25 cellular contexts compared by ENCODE assay signal in the genomic region with DNA sequence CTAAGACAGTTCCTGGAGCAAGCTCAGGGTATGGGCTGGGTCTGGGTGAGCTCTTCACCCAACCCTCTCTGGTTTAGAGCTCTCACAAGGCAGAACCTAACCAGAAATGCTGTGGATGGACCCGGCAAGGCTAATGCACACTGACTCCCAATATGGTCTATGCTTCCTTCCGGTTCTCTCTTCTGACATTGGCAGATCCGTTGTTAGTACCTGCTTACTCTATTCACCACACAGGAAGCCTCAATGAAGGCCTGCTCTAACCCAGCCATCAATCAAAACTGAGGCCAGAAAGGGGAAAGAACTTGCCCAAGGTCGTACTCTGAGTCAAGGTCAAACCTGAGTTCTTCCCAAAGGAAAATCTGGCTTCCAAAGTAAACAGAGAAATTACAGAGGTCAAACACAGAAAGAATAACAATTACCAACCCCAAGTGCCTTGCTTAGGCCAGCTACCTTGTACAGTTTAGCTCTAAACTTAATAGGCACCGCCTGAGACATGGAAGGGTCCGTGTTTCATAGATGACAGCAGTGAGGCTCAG. TPM values are rescaled to one million over a fixed set of nuclear protein-coding genes. Genes with fewer than 3 reads are reported as not detected.
DNase-seq lines count a peak whose midpoint lies in the region; ATAC-seq, FAIRE-seq and TF ChIP-seq lines count a peak whose summit lies in the region.
"Had no signal": no experiment of that assay in that cellular context is flagged by ENCODE, and none has a peak within 500 bp of the region (broad histone marks: within the 10 kb centered on the region; RNA-seq: fewer than 3 reads in every experiment).

No MANE protein-coding gene starts in this region.

- no peak overlapping the region for H3K4me3 ChIP-seq in HepG2 (replicated peaks in 1 of 3; ENCODE audit: insufficient read depth in 1 of 3, low read depth in 2 of 3, low read length in 3 of 3)
- H3K4me3 ChIP-seq in A673 (ENCODE audit: low read depth, low read length, poor library complexity, severe bottlenecking) = no peak overlapping the region
- H3K4me3 ChIP-seq: A549, BLaER1, pancreas, right atrium auricular region, SJCRH30, spleen had no signal

- CTCF ChIA-PET in T-cell (lab: Charles Lee) = interaction anchor here in 1 of 2 donors (0.7 kb wide), 1 partner anchor 28 kb away, joined by 3 read pairs; no protein-coding TSS in a partner anchor
- CTCF ChIA-PET in HepG2 (lab: Yijun Ruan, JAX; ENCODE audit: low intra/inter-chr PET ratio, low total read pairs) = interaction anchor here (2.8 kb wide), 1 partner anchor 220 kb away, joined by 11 read pairs; no protein-coding TSS in a partner anchor
- CTCF ChIA-PET in A673 (lab: Charles Lee) = no interaction called here

- H3K4me1 ChIP-seq in HepG2 (ENCODE audit: insufficient read depth, low read length) = peaks cover 29% of the 10 kb centered on the region
- H3K4me1 ChIP-seq in A673 (ENCODE audit: insufficient read depth, low read length, poor library complexity, severe bottlenecking) = no peaks in the 10 kb centered on the region
- H3K4me1 ChIP-seq: A549, BLaER1, pancreas, right atrium auricular region had no signal

- TF ChIP-seq CTCF in GM20000 (IDR thresholded peaks at IDR 0.05; ENCODE audit: extremely low read depth, missing control alignments) = no peak
- TF ChIP-seq CTCF in HepG2 (CRISPR knock-in tag; IDR thresholded peaks at IDR 0.05) = no peak
- no peak for TF ChIP-seq CTCF in A673 (conservative IDR thresholded peaks at IDR 0.05; ENCODE audit: low read depth, low read length)

- BruUV-seq in HepG2 (replicated peaks; lab: Mats Ljungman, UMichigan) = no TSS peak
- no TSS peak for BruUV-seq in A673 (replicated peaks; lab: Mats Ljungman, UMichigan)

- no peak overlapping the region for H3K9ac ChIP-seq in HepG2 (ENCODE audit: insufficient read depth, low read depth, low read length)
- H3K9ac ChIP-seq: BLaER1 had no signal

- ATAC-seq in T-cell (replicated peaks in 1 of 4) = peak in 3 of 4 experiments; percentile 49 to 65 (median 59)
- ATAC-seq in HepG2 = peak; percentile 53
- ATAC-seq: pancreas had no signal

- no peak for TF ChIP-seq RAD21 in HepG2 (CRISPR knock-in tag; IDR thresholded peaks at IDR 0.05)

- POLR2A ChIA-PET in T-cell (lab: Charles Lee) = interaction anchor here in 1 of 2 donors (0.5 kb wide), 1 partner anchor 38 kb away, joined by 3 read pairs; no protein-coding TSS in a partner anchor
- POLR2A ChIA-PET in HepG2 (lab: Yijun Ruan, JAX) = no interaction called here
- POLR2A ChIA-PET in A673 (lab: Charles Lee; ENCODE audit: low non-redundant PET) = no interaction called here

- intact Hi-C loops in HepG2 (cut with micrococcal nuclease; ENCODE audit: unreplicated experiment) = loop anchor here (1.0 to 2.0 kb wide), 2 partner anchors 53 to 74 kb away; no protein-coding TSS in a partner anchor
- intact Hi-C loops in A673 (cut with micrococcal nuclease; ENCODE audit: unreplicated experiment) = loop anchor here (10.0 kb wide), 1 partner anchor 471 kb away; no protein-coding TSS in a partner anchor

- no peak for TF ChIP-seq EP300 in HepG2 (IDR thresholded peaks at IDR 0.05; ENCODE audit: low read depth in 2 of 2, low read length in 2 of 2)
- TF ChIP-seq EP300 in HepG2 (CRISPR knock-in tag; IDR thresholded peaks at IDR 0.05; ENCODE audit: borderline replicate concordance) = no peak

- H2AFZ ChIP-seq in HepG2 (ENCODE audit: low read length) = no peak overlapping the region

- peak; percentile 60 for FAIRE-seq in HepG2 (lab: Jason Lieb, UNC)
- FAIRE-seq: A549, colon, GM18507, islet of Langerhans, pancreas had no signal

- no peaks in the 10 kb centered on the region for H3K36me3 Mint-ChIP-seq in T-cell

- H3K27ac ChIP-seq in HepG2 (ENCODE audit: extremely low read length, insufficient read depth, low read length) (no peak overlapping the region), A673 (ENCODE audit: low read depth, low read length, poor library complexity, severe bottlenecking) (no peak overlapping the region)
- H3K27ac ChIP-seq: A549, BLaER1, brain microvascular endothelial cell, pancreas, right atrium auricular region, SJCRH30 had no signal

- H3K27ac Mint-ChIP-seq in T-cell = peak overlapping the region in 1 of 2 donors; percentile 50
- H3K27ac Mint-ChIP-seq: nephron progenitor cell had no signal

- peaks cover 4 to 6% (median 5%) of the 10 kb centered on the region in 3 donors for H3K4me1 Mint-ChIP-seq in T-cell
- H3K4me1 Mint-ChIP-seq: nephron progenitor cell had no signal

- TF ChIP-seq POLR2A in HepG2 (IDR thresholded peaks at IDR 0.05; ENCODE audit: insufficient read depth in 1 of 2, low read depth in 2 of 2, low read length in 2 of 2) = no peak

- H3K36me3 ChIP-seq in HepG2 (replicated peaks in 1 of 2; ENCODE audit: control insufficient read depth in 1 of 2, insufficient read depth in 2 of 2, low read length in 2 of 2) (no peaks in the 10 kb centered on the region), A673 (ENCODE audit: insufficient read depth, low read length, poor library complexity, severe bottlenecking) (no peaks in the 10 kb centered on the region)
- H3K36me3 ChIP-seq: BLaER1, brain microvascular endothelial cell, pancreas, right atrium auricular region, SJCRH30, spleen had no signal

- WGBS in HepG2 (ENCODE audit: low lambda C conversion rate) = 38% methylated on average over 6 of the region's 6 CpGs

- in situ Hi-C loops in HepG2 (cut with HindIII; ENCODE audit: extremely low pct_ligation_motif_present, low pct_unique_long_range_greater_than_20kb) = loop anchor here (10.0 to 25.0 kb wide), 2 partner anchors 221 to 579 kb away; a partner anchor contains a TSS

- H3K9me3 ChIP-seq in HepG2 (ENCODE audit: low read length) = no peaks in the 10 kb centered on the region
- H3K9me3 ChIP-seq in A673 (ENCODE audit: low read depth, low read length, poor library complexity, severe bottlenecking) = no peaks in the 10 kb centered on the region
- H3K9me3 ChIP-seq: A549, BLaER1, pancreas, right atrium auricular region, SJCRH30, spleen had no signal

- H3K27me3 Mint-ChIP-seq in T-cell = no peaks in the 10 kb centered on the region

- no peaks in the 10 kb centered on the region for H4K20me1 ChIP-seq in HepG2 (ENCODE audit: insufficient read depth, low read length)
- H4K20me1 ChIP-seq: BLaER1 had no signal

- no peaks in the 10 kb centered on the region for H3K79me2 ChIP-seq in HepG2 (ENCODE audit: insufficient read depth, low read length)

- peak; percentile 14 for DNase-seq in activated effector memory CD4-positive, alpha-beta T cell treated with anti-CD3 and anti-CD28 coated beads, Interleukin-2, amount 50 U/mL, for 16 hours
- DNase-seq in activated effector memory CD4-positive, alpha-beta T cell treated with Interleukin-2 at 50 U/mL for 16 hours = no peak
- peak; percentile 44 for DNase-seq in GM20000 (ENCODE audit: low spot score)
- no peak for DNase-seq in T-cell
- DNase-seq in HepG2 (ENCODE audit: low spot score) = peak; percentile 25
- DNase-seq in A673 (ENCODE audit: low spot score) = no peak
- DNase-seq in KG1 (lab: John Stamatoyannopoulos, UW) = no peak
- DNase-seq in DMS153 treated with DMSO at 0.1 percent for 48 hours (lab: John Stamatoyannopoulos, UW; ENCODE audit: unreplicated experiment) = no peak
- DNase-seq: activated CD4-positive, alpha-beta T cell treated with anti-CD3 and anti-CD28 coated beads, Interleukin-2, amount 50 U/mL, for 48 hours; activated T-cell treated with anti-CD3 and anti-CD28 coated beads, Interleukin-2, amount 50 U/mL, for 1 hour; brain microvascular endothelial cell; NCI-H1105 treated with DMSO at 0.1 percent for 48 hours; NCI-H2029 treated with DMSO at 0.1 percent for 48 hours; nephron progenitor cell; pancreas; spleen; stimulated activated CD4-positive, alpha-beta T cell treated with anti-CD3 and anti-CD28 coated beads, Interleukin-4, amount 100 ng/mL, for 4 hours; trophoblast cell had no signal

- no peak overlapping the region for H3K4me3 Mint-ChIP-seq in T-cell
- H3K4me3 Mint-ChIP-seq: nephron progenitor cell had no signal

- no peaks in the 10 kb centered on the region for H3K9me3 Mint-ChIP-seq in T-cell
- H3K9me3 Mint-ChIP-seq: nephron progenitor cell had no signal

- no peak overlapping the region for H3K4me2 ChIP-seq in HepG2 (ENCODE audit: low read depth, low read length)
- H3K4me2 ChIP-seq: A549, BLaER1 had no signal

- H3K27me3 ChIP-seq in HepG2 (ENCODE audit: control insufficient read depth in 1 of 2, insufficient read depth in 2 of 2, low read length in 2 of 2) (no peaks in the 10 kb centered on the region), A673 (replicated peaks; ENCODE audit: insufficient read depth, low read depth, low read length, poor library complexity) (no peaks in the 10 kb centered on the region)
- H3K27me3 ChIP-seq: BLaER1, pancreas, right atrium auricular region, SJCRH30, spleen had no signal

TF ChIP-seq in HepG2, 621 proteins besides CTCF, POLR2A, EP300 and RAD21 (continues in another document):
- TF ChIP-seq NR2F6 (IDR thresholded peaks at IDR 0.05) (0 out of 2 replicates have a peak, but pooled peaks have one; percentile 37), NR2F6 (CRISPR knock-in tag; IDR thresholded peaks at IDR 0.05) (peak; percentile 15; the same call in 1 of the 2 replicates), ZNF747 (CRISPR knock-in tag; IDR thresholded peaks at IDR 0.05; ENCODE audit: borderline replicate concordance) (no peak)

RNA-seq across cellular contexts. Expression of a gene that starts 46.0 kb away (rescaled TPM):
- total RNA-seq in T-cell = 100 to 1,000 TPM; 382 to 462 (median 415) TPM
- 2.5 and 3.1 TPM in 2 replicates for total RNA-seq in HepG2 (2016; rRNA removed; fragmentation: Illumina TruSeq; extraction: Trizol)
- total RNA-seq in HepG2 (2016; cell fraction: cytosol; rRNA removed; fragmentation: Illumina TruSeq; extraction: Trizol; ENCODE audit: low read depth) = 0.44 and 0.81 TPM in 2 replicates
- 2.1 and 3.1 TPM in 2 replicates for total RNA-seq in HepG2 (2016; cell fraction: insoluble cytoplasmic fraction; rRNA removed; fragmentation: Illumina TruSeq; extraction: Trizol)
- 1.4 and 1.9 TPM in 2 replicates for total RNA-seq in HepG2 (2016; cell fraction: membrane; rRNA removed; fragmentation: Illumina TruSeq; extraction: Trizol)
- total RNA-seq in HepG2 (2016; cell fraction: nucleus; rRNA removed; fragmentation: Illumina TruSeq; extraction: Trizol) = 2.4 and 2.8 TPM in 2 replicates
- 3.0 and 4.8 TPM in 2 replicates for polyA plus RNA-seq in HepG2 (2011; rRNA removed)
- 2.1 and 2.5 TPM in 2 replicates for polyA plus RNA-seq in HepG2 (2011; cell fraction: cytosol; rRNA removed)
- 15.0 and 15.5 TPM in 2 replicates for polyA plus RNA-seq in HepG2 (2011; cell fraction: nucleus; rRNA removed)
- polyA plus RNA-seq in HepG2 (2012) = 4.7 and 7.6 TPM in 2 replicates
- 0.41 and 0.43 TPM in 2 replicates for polyA plus RNA-seq in HepG2 (2016; cell fraction: cytosol; fragmentation: Illumina TruSeq; extraction: Trizol; ENCODE audit: low read depth)
- polyA plus RNA-seq in HepG2 (2016; cell fraction: insoluble cytoplasmic fraction; fragmentation: Illumina TruSeq; extraction: Trizol; ENCODE audit: low read depth) = 2.0 and 3.7 TPM in 2 replicates
- 1.1 and 1.4 TPM in 2 replicates for polyA plus RNA-seq in HepG2 (2016; cell fraction: membrane; fragmentation: Illumina TruSeq; extraction: Trizol; ENCODE audit: low read depth)
- polyA plus RNA-seq in HepG2 (2016; cell fraction: nucleus; fragmentation: Illumina TruSeq; extraction: Trizol; ENCODE audit: insufficient read depth, low read depth) = 6.0 and 6.2 TPM in 2 replicates
- 7.8 and 7.9 TPM in 2 replicates for polyA minus RNA-seq in HepG2 (2011; rRNA and poly(A)+ RNA removed; ENCODE audit: low replicate concordance)
- 3.5 and 3.7 TPM in 2 replicates for polyA minus RNA-seq in HepG2 (2011; cell fraction: cytosol; rRNA and poly(A)+ RNA removed)
- polyA minus RNA-seq in HepG2 (2011; cell fraction: nucleus; rRNA and poly(A)+ RNA removed) = 12.0 and 15.4 TPM in 2 replicates
- total RNA-seq in A673 (2021) = 20.4 and 28.8 TPM in 2 replicates

Comparison
In these comparisons a context has a peak if more than half of its experiments do, and no peak if none do; other contexts are left out.
1. DNase-seq: peak in activated effector memory CD4-positive, alpha-beta T cell treated with anti-CD3 and anti-CD28 coated beads, Interleukin-2, amount 50 U/mL, for 16 hours (single experiment), GM20000 (single experiment) and HepG2 (single experiment); none in activated effector memory CD4-positive, alpha-beta T cell treated with Interleukin-2 at 50 U/mL for 16 hours (single experiment), T-cell (0 of 34), A673 (single experiment), KG1 (single experiment) and DMS153 treated with DMSO at 0.1 percent for 48 hours (single experiment).
2. RNA of a gene that starts 46.0 kb away (total RNA-seq): 382 to 462 TPM in T-cell; 20.4 to 28.8 TPM in A673 and 0.44 to 3.1 TPM in HepG2; every median in the first group is over 10 times any median in the second.